ENCODE assay signal across 1 cellular context in genomic region chrX:99242001-99242400, GRCh38.
TF ChIP-seq lines count a peak whose summit lies in the region.

No MANE protein-coding gene starts in this region.

TF ChIP-seq in GM23338, 12 proteins besides CTCF, POLR2A, EP300 and RAD21:
- no peak for TF ChIP-seq ZNF462 (CRISPR knock-in tag; IDR thresholded peaks at IDR 0.05)
- TF ChIP-seq EZH2phosphoT487 (IDR thresholded peaks at IDR 0.05; ENCODE audit: unreplicated experiment), result no peak
- no peak for TF ChIP-seq ZNF331 (CRISPR knock-in tag; IDR thresholded peaks at IDR 0.05; ENCODE audit: low read depth)
- no peak for TF ChIP-seq REST (IDR thresholded peaks at IDR 0.05; ENCODE audit: unreplicated experiment)
- no peak for TF ChIP-seq EZH2 (IDR thresholded peaks at IDR 0.05; ENCODE audit: low read depth, unreplicated experiment)
- TF ChIP-seq NANOG (IDR thresholded peaks at IDR 0.05; ENCODE audit: borderline replicate concordance), result no peak
- TF ChIP-seq ZNF114 (CRISPR knock-in tag; IDR thresholded peaks at IDR 0.05), result no peak
- TF ChIP-seq STAT1 (IDR thresholded peaks at IDR 0.05; ENCODE audit: unreplicated experiment), result no peak
- no peak for TF ChIP-seq ETS1 (IDR thresholded peaks at IDR 0.05)
- no peak for TF ChIP-seq POLR2AphosphoS5 (IDR thresholded peaks at IDR 0.05; ENCODE audit: low read depth)
- TF ChIP-seq JUNB (IDR thresholded peaks at IDR 0.05; ENCODE audit: unreplicated experiment), result no peak
- no peak for TF ChIP-seq CREB1 (CRISPR knock-in tag; IDR thresholded peaks at IDR 0.05; ENCODE audit: low read depth)
TF ChIP-seq in GM23338: peak in this region for 0.
